10 cellular contexts compared by ENCODE assay signal in the genomic region with DNA sequence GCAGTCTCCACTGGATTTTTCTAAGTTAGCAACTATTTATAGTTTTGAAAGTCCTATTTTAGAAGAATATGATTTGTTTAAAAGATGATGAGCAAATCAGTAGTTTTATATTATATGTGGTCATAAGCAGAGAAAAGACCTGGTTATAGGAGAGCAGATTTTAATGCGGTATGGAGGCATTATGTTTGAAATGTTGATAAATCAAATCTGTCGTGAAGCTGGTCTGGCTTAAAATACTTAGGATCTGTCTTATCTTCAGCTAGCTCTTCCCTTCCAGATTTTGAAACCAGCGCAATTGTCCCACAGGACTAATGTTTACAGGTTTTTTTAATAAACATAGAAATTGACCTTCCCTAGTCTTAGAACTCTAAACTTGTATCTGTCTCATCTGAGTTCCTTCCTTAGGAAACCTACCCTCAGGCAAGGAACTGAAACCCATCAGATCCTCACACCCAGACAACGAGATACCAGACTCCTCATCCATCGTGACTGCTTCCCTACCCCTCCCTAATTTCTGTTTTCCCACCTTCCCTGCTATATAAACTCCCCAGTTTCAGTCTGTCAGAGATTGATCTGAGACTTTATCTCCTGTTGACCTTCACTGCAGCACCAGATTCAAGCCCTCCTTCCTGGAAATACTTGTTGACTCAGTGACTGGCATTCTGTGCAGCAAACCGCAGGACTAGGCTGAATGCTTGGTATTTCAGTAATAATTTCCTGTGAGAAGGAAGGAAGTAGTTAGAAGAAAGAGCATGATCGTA. TPM values are rescaled to one million over a fixed set of nuclear protein-coding genes. Genes with fewer than 3 reads are reported as not detected.
DNase-seq lines count a peak whose midpoint lies in the region; ATAC-seq, FAIRE-seq and TF ChIP-seq lines count a peak whose summit lies in the region.
"Had no signal": no experiment of that assay in that cellular context is flagged by ENCODE, and none has a peak within 500 bp of the region (broad histone marks: within the 10 kb centered on the region; RNA-seq: fewer than 3 reads in every experiment).

No MANE protein-coding gene starts in this region.

- no peak for TF ChIP-seq CTCF in A549 (IDR thresholded peaks at IDR 0.05)

- no peak for TF ChIP-seq EP300 in A549 (IDR thresholded peaks at IDR 0.05)

- H3K4me2 ChIP-seq in A549 (peak overlapping the region; percentile 69), GM23248 (ENCODE audit: unreplicated experiment) (no peak overlapping the region)

- DNase-seq in A549 (ENCODE audit: low read depth in 1 of 2, low spot score in 1 of 2) (peak in 1 of 2 experiments; percentile 78), GM23248 (peak; percentile 61), iris pigment epithelial cell (ENCODE audit: low read depth) (peak; percentile 87)
- peak; percentile 29 for DNase-seq in activated CD4-positive, alpha-beta T cell treated with anti-CD3 and anti-CD28 coated beads, Interleukin-2, amount 10 ng/mL, durations not matched to agents 7 days and 5 days

- peak overlapping the region; percentile 16 for H3K4me3 Mint-ChIP-seq in activated CD4-positive, alpha-beta T cell treated with anti-CD3 and anti-CD28 coated beads, Interleukin-2, amount 10 ng/mL, durations not matched to agents 7 days and 5 days

- ATAC-seq in A549 (peak; percentile 65 to 90), HG03139 (IDR thresholded peaks at IDR 0.05; ENCODE audit: unreplicated experiment) (no peak), HG02798 (IDR thresholded peaks at IDR 0.05; ENCODE audit: poor library complexity, unreplicated experiment) (no peak), HG02981 (IDR thresholded peaks at IDR 0.05; ENCODE audit: unreplicated experiment) (no peak), HG02885 (IDR thresholded peaks at IDR 0.05; ENCODE audit: poor library complexity, unreplicated experiment) (no peak)

- H3K27me3 Mint-ChIP-seq in activated CD4-positive, alpha-beta T cell treated with anti-CD3 and anti-CD28 coated beads, Interleukin-2, amount 10 ng/mL, durations not matched to agents 7 days and 5 days = no peaks in the 10 kb centered on the region

- no peaks in the 10 kb centered on the region for H4K20me1 ChIP-seq in GM23248 (ENCODE audit: insufficient read depth)

- CTCF ChIA-PET in A549 (lab: Yijun Ruan, JAX) = interaction anchor here (0.5 to 1.7 kb wide), 5 partner anchors 14 to 350 kb away, joined by 4 to 10 read pairs (median 7); no protein-coding TSS in a partner anchor
- CTCF ChIA-PET in activated CD4-positive, alpha-beta T cell treated with anti-CD3 and anti-CD28 coated beads, Interleukin-2, amount 10 ng/mL, durations not matched to agents 7 days and 5 days (lab: Charles Lee) = no interaction called here

- WGBS in A549 (ENCODE audit: missing lambda C conversion rate) = 30% methylated on average over 7 of the region's 7 CpGs
- 41 to 44% methylated on average over 7 of the region's 7 CpGs for WGBS in GM23248 (ENCODE audit: low coverage in 1 of 2, low lambda C conversion rate in 2 of 2, missing lambda C conversion rate in 2 of 2), 2 experiments

- H3K27ac Mint-ChIP-seq in activated CD4-positive, alpha-beta T cell treated with anti-CD3 and anti-CD28 coated beads, Interleukin-2, amount 10 ng/mL, durations not matched to agents 7 days and 5 days = peak overlapping the region; percentile 71

- no peak for TF ChIP-seq POLR2A in A549 (IDR thresholded peaks at IDR 0.05; ENCODE audit: low read length)

- TF ChIP-seq RAD21 in A549 (conservative IDR thresholded peaks at IDR 0.05 in 1 of 2, IDR thresholded peaks at IDR 0.05 in 1 of 2) = no peak

- H3K9ac ChIP-seq in GM23248 = no peak overlapping the region

- H3K4me1 ChIP-seq in A549 (peaks cover 16% of the 10 kb centered on the region), GM23248 (ENCODE audit: insufficient read depth) (peaks cover 4% of the 10 kb centered on the region)

- POLR2A ChIA-PET in A549 (lab: Yijun Ruan, JAX) = no interaction called here
- POLR2A ChIA-PET in activated CD4-positive, alpha-beta T cell treated with anti-CD3 and anti-CD28 coated beads, Interleukin-2, amount 10 ng/mL, durations not matched to agents 7 days and 5 days (lab: Charles Lee) = no interaction called here

- H3K27ac ChIP-seq in A549 = peak overlapping the region; percentile 32 to 39
- H3K27ac ChIP-seq in GM23248 = no peak overlapping the region

- H3K9me3 ChIP-seq in A549 (no peaks in the 10 kb centered on the region), GM23248 (ENCODE audit: low read depth) (no peaks in the 10 kb centered on the region)

- H2AFZ ChIP-seq in GM23248 = peak overlapping the region; percentile 66

- H3K27me3 ChIP-seq in GM23248 (replicated peaks; ENCODE audit: insufficient read depth) = peaks cover 17% of the 10 kb centered on the region; the same call in 1 of the 2 replicates

- FAIRE-seq in A549 (lab: Jason Lieb, UNC) = peak; percentile 99
- FAIRE-seq: astrocyte had no signal

- H3K9me3 Mint-ChIP-seq in activated CD4-positive, alpha-beta T cell treated with anti-CD3 and anti-CD28 coated beads, Interleukin-2, amount 10 ng/mL, durations not matched to agents 7 days and 5 days = peaks cover 3% of the 10 kb centered on the region

- H3K4me1 Mint-ChIP-seq in activated CD4-positive, alpha-beta T cell treated with anti-CD3 and anti-CD28 coated beads, Interleukin-2, amount 10 ng/mL, durations not matched to agents 7 days and 5 days = peaks cover 33% of the 10 kb centered on the region

- in situ Hi-C loops in GM23248 (cut with MboI) = no loop called here

- no peaks in the 10 kb centered on the region for H3K36me3 ChIP-seq in GM23248 (ENCODE audit: low read depth)

- H3K4me3 ChIP-seq in A549 (no peak overlapping the region), GM23248 (no peak overlapping the region)

- H3K36me3 Mint-ChIP-seq in activated CD4-positive, alpha-beta T cell treated with anti-CD3 and anti-CD28 coated beads, Interleukin-2, amount 10 ng/mL, durations not matched to agents 7 days and 5 days (ENCODE audit: low read depth) = peaks cover 4% of the 10 kb centered on the region

- H3K79me2 ChIP-seq in GM23248 (ENCODE audit: insufficient read depth) = no peaks in the 10 kb centered on the region

- no peaks in the 10 kb centered on the region for H3F3A ChIP-seq in GM23248 (ENCODE audit: insufficient read depth)

- H3K9me2 ChIP-seq in GM23248 (ENCODE audit: insufficient read depth) = no peaks in the 10 kb centered on the region

TF ChIP-seq in A549, 52 proteins besides CTCF, POLR2A, EP300 and RAD21 (continues in another document):
- TF ChIP-seq NFE2L2 (conservative IDR thresholded peaks at IDR 0.05; ENCODE audit: low read length) (no peak), GATA3 (IDR thresholded peaks at IDR 0.05; ENCODE audit: borderline replicate concordance) (0 out of 2 replicates have a peak, but pooled peaks have one; percentile 25)

RNA-seq across cellular contexts. Expression of a gene that starts 37.8 kb away (rescaled TPM):
- 0.13 and 0.14 TPM in 2 replicates for polyA plus RNA-seq in A549 (2011; rRNA removed)
- 0.08 and 0.09 TPM in 2 replicates for polyA plus RNA-seq in A549 (2012; cell fraction: cytosol; rRNA removed)
- not detected in 2 replicates for polyA plus RNA-seq in A549 (2012; cell fraction: nucleus; rRNA removed)
- polyA plus RNA-seq in A549 (2017; fragmentation: RNase III; extraction: RNeasy Plus Mini Kit Qiagen cat#74134 plus additional on column Dnase treatment) = not detected in 3 replicates
- not detected in 2 replicates for polyA minus RNA-seq in A549 (2011; rRNA and poly(A)+ RNA removed)
- total RNA-seq in GM23248 (2014; rRNA removed; shearing (Covaris generic)) = not detected in 2 replicates
- not detected in 2 replicates for polyA plus RNA-seq in GM23248 (2016; fragmentation: Nextera tagmentation; extraction: Ambion mirVana)
- total RNA-seq in activated CD4-positive, alpha-beta T cell treated with anti-CD3 and anti-CD28 coated beads, Interleukin-2, amount 10 ng/mL, durations not matched to agents 7 days and 5 days = not detected
- total RNA-seq: astrocyte, pulmonary artery endothelial cell had no signal

RNA-seq across cellular contexts. Expression of a gene that starts 47.8 kb away (rescaled TPM):
- polyA plus RNA-seq in A549 (2011; rRNA removed) (8.9 and 10.1 TPM in 2 replicates), A549 (2017; fragmentation: RNase III; extraction: RNeasy Plus Mini Kit Qiagen cat#74134 plus additional on column Dnase treatment) (0.43 to 0.88 TPM (median 0.52 TPM) in 3 replicates), GM23248 (2016; fragmentation: Nextera tagmentation; extraction: Ambion mirVana) (not detected in 2 replicates)
- polyA plus RNA-seq in A549 (2012; cell fraction: cytosol; rRNA removed) = 0.54 and 0.87 TPM in 2 replicates
- 0.91 TPM in 2 replicates for polyA plus RNA-seq in A549 (2012; cell fraction: nucleus; rRNA removed)
- polyA minus RNA-seq in A549 (2011; rRNA and poly(A)+ RNA removed) = 5.6 and 6.7 TPM in 2 replicates
- not detected in 2 replicates for total RNA-seq in GM23248 (2014; rRNA removed; shearing (Covaris generic))
- 10 to 100 TPM; 21.0 to 22.2 TPM for total RNA-seq in activated CD4-positive, alpha-beta T cell treated with anti-CD3 and anti-CD28 coated beads, Interleukin-2, amount 10 ng/mL, durations not matched to agents 7 days and 5 days

RNA-seq across cellular contexts. Expression of a gene that starts 53.3 kb away (rescaled TPM):
- polyA plus RNA-seq in A549 (2011; rRNA removed) = 1.6 and 2.6 TPM in 2 replicates
- 4.3 and 6.6 TPM in 2 replicates for polyA plus RNA-seq in A549 (2012; cell fraction: cytosol; rRNA removed)
- polyA plus RNA-seq in A549 (2012; cell fraction: nucleus; rRNA removed) = 8.5 and 10.1 TPM in 2 replicates
- polyA plus RNA-seq in A549 (2017; fragmentation: RNase III; extraction: RNeasy Plus Mini Kit Qiagen cat#74134 plus additional on column Dnase treatment) = 2.5 to 3.2 TPM (median 2.7 TPM) in 3 replicates
- polyA minus RNA-seq in A549 (2011; rRNA and poly(A)+ RNA removed) = 2.3 and 3.4 TPM in 2 replicates
- 0.22 and 0.51 TPM in 2 replicates for total RNA-seq in GM23248 (2014; rRNA removed; shearing (Covaris generic))
- polyA plus RNA-seq in GM23248 (2016; fragmentation: Nextera tagmentation; extraction: Ambion mirVana) = 0.61 and 1.1 TPM in 2 replicates
- total RNA-seq in activated CD4-positive, alpha-beta T cell treated with anti-CD3 and anti-CD28 coated beads, Interleukin-2, amount 10 ng/mL, durations not matched to agents 7 days and 5 days = 10 to 100 TPM; 27.7 to 29.5 TPM

Comparison
In these comparisons a context has a peak if more than half of its experiments do, and no peak if none do; other contexts are left out.
1. ATAC-seq: peak in A549 (2 of 2); none in HG03139 (single experiment), HG02798 (single experiment), HG02981 (single experiment) and HG02885 (single experiment).
2. RNA of a gene that starts 47.8 kb away (total RNA-seq): 21.0 to 22.2 TPM in activated CD4-positive, alpha-beta T cell treated with anti-CD3 and anti-CD28 coated beads, Interleukin-2, amount 10 ng/mL, durations not matched to agents 7 days and 5 days; not detected in GM23248; every median in the first group is over 10 times any median in the second.
3. RNA of a gene that starts 53.3 kb away (total RNA-seq): 27.7 to 29.5 TPM in activated CD4-positive, alpha-beta T cell treated with anti-CD3 and anti-CD28 coated beads, Interleukin-2, amount 10 ng/mL, durations not matched to agents 7 days and 5 days; 0.22 to 0.51 TPM in GM23248; every median in the first group is over 10 times any median in the second.